Comparison of ENCODE assay signal across 11 cellular contexts in the genomic region with DNA sequence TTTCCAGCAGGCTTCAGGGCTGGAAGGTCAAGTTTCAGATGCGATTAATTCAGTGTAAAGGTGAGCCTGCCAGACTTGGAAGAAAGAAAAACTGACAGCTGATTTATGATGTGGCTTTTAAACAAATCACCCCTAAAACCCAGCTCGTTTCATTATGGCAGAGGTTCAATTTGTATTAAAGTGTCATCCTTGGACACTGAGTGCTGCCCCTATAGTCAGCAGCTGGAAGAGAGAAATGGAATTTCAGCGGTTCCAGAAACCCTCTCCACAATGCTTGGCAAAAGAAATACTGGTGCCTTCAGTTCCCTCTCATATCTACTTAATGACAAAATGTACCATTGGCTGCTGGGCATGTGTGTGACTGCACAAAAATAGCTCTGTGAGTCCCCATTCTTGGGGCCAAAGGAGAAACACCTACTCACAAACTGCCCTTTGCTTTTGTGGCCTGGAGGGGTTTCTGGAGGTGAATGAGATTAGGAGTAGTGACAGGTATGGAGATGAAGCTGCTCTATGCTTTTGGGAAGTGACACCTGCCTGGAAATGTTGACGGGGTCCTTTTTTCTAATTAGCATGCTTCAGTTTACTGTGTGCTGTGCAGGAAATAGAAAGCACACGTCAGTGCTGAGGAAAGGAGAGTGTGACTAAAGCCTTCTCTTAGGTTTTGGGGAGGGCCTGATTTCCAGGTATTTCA.
DNase-seq lines count a peak whose midpoint lies in the region; TF ChIP-seq lines count a peak whose summit lies in the region.
"Had no signal": no experiment of that assay in that cellular context is flagged by ENCODE, and none has a peak within 500 bp of the region (broad histone marks: within the 10 kb centered on the region; RNA-seq: fewer than 3 reads in every experiment).

No MANE protein-coding gene starts in this region.

- H3K36me3 ChIP-seq in mesenchymal stem cell (ENCODE audit: control insufficient read depth in 1 of 2, insufficient read depth in 2 of 2, low read depth in 1 of 2, low read length in 2 of 2), result no peaks in the 10 kb centered on the region
- no peaks in the 10 kb centered on the region for H3K36me3 ChIP-seq in testis (ENCODE audit: low read depth, missing control alignments)

- no peak for DNase-seq in AG04450 (ENCODE audit: low read depth, low spot score)
- DNase-seq in HFF-Myc (ENCODE audit: extremely low read depth, low read depth), result peak; percentile 84
- DNase-seq in activated T-helper 2 cell treated with anti-CD3 and anti-CD28 coated beads, Interferon-gamma antibody, Interleukin-2, Interleukin-4, amounts not matched to agents 10 μg/mL and 5 μg/mL and 100 μg/mL, durations not matched to agents 14 hours and 24 hours and 36 hours (ENCODE audit: low spot score), result no peak
- DNase-seq in mesenchymal stem cell, result no peak
- DNase-seq in NCI-H2029 treated with DMSO at 0.1 percent for 48 hours (lab: John Stamatoyannopoulos, UW), result no peak
- no peak for DNase-seq in posterior cingulate gyrus
- no peak for DNase-seq in testis
- DNase-seq in mesenteric fat pad (ENCODE audit: low spot score), result no peak
- DNase-seq: activated effector memory CD4-positive, alpha-beta T cell treated with Interleukin-2 at 50 U/mL for 16 hours; NCI-H446 treated with DMSO at 0.1 percent for 48 hours had no signal

- H3K27me3 ChIP-seq in AG04450 (ENCODE audit: control insufficient read depth, insufficient read depth, low read length) (no peaks in the 10 kb centered on the region), mesenchymal stem cell (ENCODE audit: control insufficient read depth in 1 of 2, insufficient read depth in 1 of 2, low read length in 2 of 2) (no peaks in the 10 kb centered on the region), testis (no peaks in the 10 kb centered on the region)

- H4K8ac ChIP-seq in mesenchymal stem cell (ENCODE audit: low read length), result no peak overlapping the region

- H3K27ac ChIP-seq in AG04450 (ENCODE audit: low read depth, low read length) (peak overlapping the region; percentile 11), mesenchymal stem cell (ENCODE audit: low read length, poor library complexity, severe bottlenecking) (no peak overlapping the region), testis (no peak overlapping the region)

- no peaks in the 10 kb centered on the region for H3K9me3 Mint-ChIP-seq in activated T-helper 2 cell treated with anti-CD3 and anti-CD28 coated beads, Interferon-gamma antibody, Interleukin-2, Interleukin-4, amounts not matched to agents 10 μg/mL and 5 μg/mL and 100 μg/mL, durations not matched to agents 14 hours and 24 hours and 36 hours
- H3K9me3 Mint-ChIP-seq: IgD-negative memory B cell had no signal

- H3K4me3 ChIP-seq in AG04450 (ENCODE audit: low read depth, low read length) (no peak overlapping the region), HFF-Myc (replicated peaks; ENCODE audit: low read depth, low read length) (no peak overlapping the region), mesenchymal stem cell (ENCODE audit: insufficient read depth in 1 of 2, low read depth in 1 of 2, low read length in 2 of 2) (no peak overlapping the region), testis (no peak overlapping the region)

- H3K18ac ChIP-seq in mesenchymal stem cell (ENCODE audit: low read depth in 1 of 2, low read length in 2 of 2), result no peak overlapping the region

- no peak overlapping the region for H4K91ac ChIP-seq in mesenchymal stem cell (ENCODE audit: low read length)

- TF ChIP-seq CTCF in AG04450 (IDR thresholded peaks at IDR 0.05; ENCODE audit: low read depth, low read length), result no peak
- TF ChIP-seq CTCF in HFF-Myc (IDR thresholded peaks at IDR 0.05; ENCODE audit: low read depth, low read length, missing control alignments), result peak; percentile 5
- no peak for TF ChIP-seq CTCF in testis (IDR thresholded peaks at IDR 0.05)

- no peak overlapping the region for H3K4ac ChIP-seq in mesenchymal stem cell (ENCODE audit: low read depth in 1 of 2, low read length in 2 of 2)

- POLR2A ChIA-PET in AG04450 (lab: Yijun Ruan, JAX), result no interaction called here

- H2AFZ ChIP-seq in mesenchymal stem cell (ENCODE audit: low read depth, low read length), result no peak overlapping the region

- intact Hi-C loops in activated T-helper 2 cell treated with anti-CD3 and anti-CD28 coated beads, Interferon-gamma antibody, Interleukin-2, Interleukin-4, amounts not matched to agents 10 μg/mL and 5 μg/mL and 100 μg/mL, durations not matched to agents 14 hours and 24 hours and 36 hours (cut with micrococcal nuclease), result no loop called here
- intact Hi-C loops in posterior cingulate gyrus (cut with DNase I), result no loop called here
- intact Hi-C loops in testis (cut with DNase I; ENCODE audit: low total_unique reads), result no loop called here

- no peak overlapping the region for H3K4me2 ChIP-seq in mesenchymal stem cell (ENCODE audit: low read length, poor library complexity, severe bottlenecking)

- peaks cover 9% of the 10 kb centered on the region for H3K4me1 Mint-ChIP-seq in activated T-helper 2 cell treated with anti-CD3 and anti-CD28 coated beads, Interferon-gamma antibody, Interleukin-2, Interleukin-4, amounts not matched to agents 10 μg/mL and 5 μg/mL and 100 μg/mL, durations not matched to agents 14 hours and 24 hours and 36 hours (ENCODE audit: low read depth)

- H2BK12ac ChIP-seq in mesenchymal stem cell (ENCODE audit: low read length in 2 of 2), result no peak overlapping the region

- H3K9me3 ChIP-seq in AG04450 (ENCODE audit: control insufficient read depth, insufficient read depth, low read length) (no peaks in the 10 kb centered on the region), mesenchymal stem cell (ENCODE audit: control insufficient read depth, low read length) (no peaks in the 10 kb centered on the region), testis (no peaks in the 10 kb centered on the region)

- no peak overlapping the region for H2BK120ac ChIP-seq in mesenchymal stem cell (ENCODE audit: low read depth, low read length)

- H3K79me1 ChIP-seq in mesenchymal stem cell (replicated peaks; ENCODE audit: low read length, poor library complexity, severe bottlenecking), result no peaks in the 10 kb centered on the region

- no peak overlapping the region for H3K14ac ChIP-seq in mesenchymal stem cell (ENCODE audit: low read length in 2 of 2)

- no peak for TF ChIP-seq POLR2A in testis (IDR thresholded peaks at IDR 0.05)

- H3K4me3 Mint-ChIP-seq in activated T-helper 2 cell treated with anti-CD3 and anti-CD28 coated beads, Interferon-gamma antibody, Interleukin-2, Interleukin-4, amounts not matched to agents 10 μg/mL and 5 μg/mL and 100 μg/mL, durations not matched to agents 14 hours and 24 hours and 36 hours (ENCODE audit: low read depth), result no peak overlapping the region

- CTCF ChIA-PET in AG04450 (lab: Charles Lee), result interaction anchor here (1.0 to 1.5 kb wide), 3 partner anchors 10 to 50 kb away, joined by 3 to 7 read pairs (median 3); no protein-coding TSS in a partner anchor

- H2BK15ac ChIP-seq in mesenchymal stem cell (ENCODE audit: low read depth, poor library complexity, severe bottlenecking), result no peak overlapping the region

- peak overlapping the region; percentile 60 for H3K27ac Mint-ChIP-seq in activated T-helper 2 cell treated with anti-CD3 and anti-CD28 coated beads, Interferon-gamma antibody, Interleukin-2, Interleukin-4, amounts not matched to agents 10 μg/mL and 5 μg/mL and 100 μg/mL, durations not matched to agents 14 hours and 24 hours and 36 hours
- H3K27ac Mint-ChIP-seq: IgD-negative memory B cell had no signal

- no peaks in the 10 kb centered on the region for H3K27me3 Mint-ChIP-seq in activated T-helper 2 cell treated with anti-CD3 and anti-CD28 coated beads, Interferon-gamma antibody, Interleukin-2, Interleukin-4, amounts not matched to agents 10 μg/mL and 5 μg/mL and 100 μg/mL, durations not matched to agents 14 hours and 24 hours and 36 hours (ENCODE audit: low read depth)
- H3K27me3 Mint-ChIP-seq: IgD-negative memory B cell had no signal

- H2AK5ac ChIP-seq in mesenchymal stem cell (ENCODE audit: low read length, severe bottlenecking), result no peak overlapping the region

- WGBS in mesenchymal stem cell, result 74% methylated on average over 4 of the region's 5 CpGs
- 72 to 73% methylated on average over 5 of the region's 5 CpGs for WGBS in testis, 2 donors

- no peak overlapping the region for H2BK5ac ChIP-seq in mesenchymal stem cell (ENCODE audit: low read depth, low read length, poor library complexity, severe bottlenecking)

- no peaks in the 10 kb centered on the region for H3K36me3 Mint-ChIP-seq in activated T-helper 2 cell treated with anti-CD3 and anti-CD28 coated beads, Interferon-gamma antibody, Interleukin-2, Interleukin-4, amounts not matched to agents 10 μg/mL and 5 μg/mL and 100 μg/mL, durations not matched to agents 14 hours and 24 hours and 36 hours (ENCODE audit: low read depth)
- H3K36me3 Mint-ChIP-seq: IgD-negative memory B cell had no signal

- no peak overlapping the region for H3K23ac ChIP-seq in mesenchymal stem cell (ENCODE audit: low read length in 2 of 2)

- peak overlapping the region; percentile 61 for H3K9ac ChIP-seq in mesenchymal stem cell (ENCODE audit: low read length)

- H3K4me1 ChIP-seq in mesenchymal stem cell (ENCODE audit: control insufficient read depth, insufficient read depth, low read depth, low read length), result peaks cover 11% of the 10 kb centered on the region
- H3K4me1 ChIP-seq in testis, result no peaks in the 10 kb centered on the region
